Comparison of ENCODE assay signal across 14 cellular contexts in genomic region chr1:26996024-26996423, GRCh38. TPM values are rescaled to one million over a fixed set of nuclear protein-coding genes. Genes with fewer than 3 reads are reported as not detected.
DNase-seq lines count a peak whose midpoint lies in the region; TF ChIP-seq lines count a peak whose summit lies in the region.
"Had no signal": no experiment of that assay in that cellular context is flagged by ENCODE, and none has a peak within 500 bp of the region (broad histone marks: within the 10 kb centered on the region; RNA-seq: fewer than 3 reads in every experiment).

No MANE protein-coding gene starts in this region.

- H3K9ac ChIP-seq in HUES6 (ENCODE audit: low read length) (peak overlapping the region; percentile 12), endodermal cell (ENCODE audit: extremely low read depth, low read length, poor library complexity, severe bottlenecking) (no peak overlapping the region)

- WGBS in endodermal cell (ENCODE audit: insufficient coverage in 1 of 2, insufficient read length in 1 of 2), 2 experiments: 82 to 100% methylated on average over 1 of the region's 1 CpG

- H3K4me1 Mint-ChIP-seq in endodermal cell: peaks cover 55% of the 10 kb centered on the region
- peaks cover 64% of the 10 kb centered on the region for H3K4me1 Mint-ChIP-seq in nephron progenitor cell

- H3K27me3 Mint-ChIP-seq in endodermal cell (ENCODE audit: insufficient read depth) (peaks cover 9% of the 10 kb centered on the region), nephron progenitor cell (ENCODE audit: low read depth, poor library complexity) (peaks cover 60% of the 10 kb centered on the region)

- H3K27ac Mint-ChIP-seq in endodermal cell (no peak overlapping the region), nephron progenitor cell (no peak overlapping the region)
- H3K27ac Mint-ChIP-seq: activated naive CD8-positive, alpha-beta T cell treated with anti-CD3 and anti-CD28 coated beads, Interleukin-2, amount 50 U/mL, for 24 hours; naive thymus-derived CD4-positive, alpha-beta T cell had no signal

- no peaks in the 10 kb centered on the region for H3K9me3 ChIP-seq in HUES6 (ENCODE audit: control insufficient read depth, insufficient read depth, low read depth, low read length)
- no peaks in the 10 kb centered on the region for H3K9me3 ChIP-seq in endodermal cell (ENCODE audit: control insufficient read depth, low read length)

- CTCF ChIA-PET in BJ (lab: Yijun Ruan, JAX): interaction anchor here (0.6 to 9.9 kb wide), 13 partner anchors 12 to 300 kb away, joined by 3 to 109 read pairs (median 6); no protein-coding TSS in a partner anchor

- TF ChIP-seq CTCF in BJ (IDR thresholded peaks at IDR 0.05; ENCODE audit: insufficient read depth, low read depth, low read length): no peak
- no peak for TF ChIP-seq CTCF in endodermal cell (conservative IDR thresholded peaks at IDR 0.05)
- no peak for TF ChIP-seq CTCF in nephron progenitor cell (IDR thresholded peaks at IDR 0.05)

- H3K9me3 Mint-ChIP-seq in endodermal cell (no peaks in the 10 kb centered on the region), nephron progenitor cell (no peaks in the 10 kb centered on the region)
- H3K9me3 Mint-ChIP-seq: activated naive CD8-positive, alpha-beta T cell treated with anti-CD3 and anti-CD28 coated beads, Interleukin-2, amount 50 U/mL, for 24 hours had no signal

- H3K36me3 Mint-ChIP-seq in endodermal cell (ENCODE audit: low read depth) (peaks cover 8% of the 10 kb centered on the region), nephron progenitor cell (ENCODE audit: low read depth) (no peaks in the 10 kb centered on the region)
- H3K36me3 Mint-ChIP-seq: naive thymus-derived CD4-positive, alpha-beta T cell had no signal

- H3K27ac ChIP-seq in HUES6 (ENCODE audit: low read depth, low read length) (no peak overlapping the region), endodermal cell (ENCODE audit: low read depth, low read length) (no peak overlapping the region), caudate nucleus (ENCODE audit: low read depth, low read length) (no peak overlapping the region)
- H3K27ac ChIP-seq: SK-N-MC had no signal

- H3K4me3 Mint-ChIP-seq in endodermal cell (peak overlapping the region; percentile 75), nephron progenitor cell (peak overlapping the region; percentile 79)

- H3K4me1 ChIP-seq in HUES6 (ENCODE audit: control insufficient read depth, insufficient read depth, low read length): peaks cover 70% of the 10 kb centered on the region
- peaks cover 15% of the 10 kb centered on the region for H3K4me1 ChIP-seq in endodermal cell (ENCODE audit: control insufficient read depth, insufficient read depth, low read length)

- POLR2A ChIA-PET in BJ (lab: Charles Lee): interaction anchor here (0.6 to 0.8 kb wide), 2 partner anchors 32 to 87 kb away, joined by 3 to 4 read pairs; no protein-coding TSS in a partner anchor

- H3K27me3 ChIP-seq in BJ (ENCODE audit: control insufficient read depth, insufficient read depth, low read length) (no peaks in the 10 kb centered on the region), HUES6 (ENCODE audit: control insufficient read depth, insufficient read depth, low read length) (peaks cover 18% of the 10 kb centered on the region; the same call in 1 of the 2 replicates), endodermal cell (ENCODE audit: control insufficient read depth, insufficient read depth, low read length, poor library complexity, severe bottlenecking) (no peaks in the 10 kb centered on the region)

- DNase-seq in BJ (ENCODE audit: low read depth) (no peak), endodermal cell (peak; percentile 53), nephron progenitor cell (no peak), hippocampal formation (lab: John Stamatoyannopoulos, UW) (no peak), inferior parietal cortex (ENCODE audit: extremely low spot score) (no peak), caudate nucleus (lab: John Stamatoyannopoulos, UW) (no peak), NCI-H526 treated with DMSO at 0.1 percent for 48 hours (lab: John Stamatoyannopoulos, UW) (no peak)
- DNase-seq: activated CD4-positive, alpha-beta T cell treated with anti-CD3 and anti-CD28 coated beads, Interleukin-2, amount 50 U/mL, for 4 hours; activated naive CD8-positive, alpha-beta T cell treated with anti-CD3 and anti-CD28 coated beads, Interleukin-2, amount 50 U/mL, for 24 hours; naive thymus-derived CD4-positive, alpha-beta T cell had no signal

- peak overlapping the region; percentile 70 for H3K4me3 ChIP-seq in BJ (ENCODE audit: low read depth, low read length)
- H3K4me3 ChIP-seq in HUES6 (ENCODE audit: low read depth, low read length): peak overlapping the region; percentile 86
- H3K4me3 ChIP-seq in endodermal cell (ENCODE audit: low read length): peak overlapping the region; percentile 86
- H3K4me3 ChIP-seq: SK-N-MC had no signal

- H3K36me3 ChIP-seq in BJ (ENCODE audit: control insufficient read depth, insufficient read depth, low read length) (peaks cover 3% of the 10 kb centered on the region), HUES6 (ENCODE audit: control insufficient read depth, insufficient read depth, low read length) (peaks cover 14% of the 10 kb centered on the region), endodermal cell (ENCODE audit: control insufficient read depth, insufficient read depth, low read length) (no peaks in the 10 kb centered on the region)

RNA-seq across cellular contexts. Expression of gene TRNP1, which starts 2.5 kb away (rescaled TPM):
- 68.9 and 75.4 TPM in 2 replicates for polyA plus RNA-seq in BJ (2011; rRNA removed)
- polyA minus RNA-seq in BJ (2011; rRNA and poly(A)+ RNA removed): 20.7 and 33.8 TPM in 2 replicates
- total RNA-seq in endodermal cell: 10 to 100 TPM; 14.3 to 21.2 TPM
- 9.0 TPM for polyA plus RNA-seq in endodermal cell (2013, experiment 1 of 2)
- polyA plus RNA-seq in endodermal cell (2013, experiment 2 of 2): 8.0 TPM
- polyA plus RNA-seq: naive thymus-derived CD4-positive, alpha-beta T cell had no signal

RNA-seq across cellular contexts. Expression of gene TENT5B, which starts 16.6 kb away (rescaled TPM):
- 1.7 and 3.9 TPM in 2 replicates for polyA plus RNA-seq in BJ (2011; rRNA removed)
- polyA minus RNA-seq in BJ (2011; rRNA and poly(A)+ RNA removed): 4.0 and 4.2 TPM in 2 replicates
- total RNA-seq in endodermal cell: 10 to 100 TPM in 1 of 2 donors, 1 to 10 TPM in 1; 9.4 to 19.0 TPM
- 8.7 TPM for polyA plus RNA-seq in endodermal cell (2013, experiment 1 of 2)
- 7.7 TPM for polyA plus RNA-seq in endodermal cell (2013, experiment 2 of 2)
- polyA plus RNA-seq: naive thymus-derived CD4-positive, alpha-beta T cell had no signal

RNA-seq across cellular contexts. Expression of gene KDF1, which starts 35.8 kb away (rescaled TPM):
- polyA plus RNA-seq in BJ (2011; rRNA removed): 0.04 TPM in 1 of 2 replicates, not detected in the other
- polyA minus RNA-seq in BJ (2011; rRNA and poly(A)+ RNA removed): not detected in 2 replicates
- total RNA-seq in endodermal cell: 10 to 100 TPM; 17.2 to 22.7 TPM
- 3.1 TPM for polyA plus RNA-seq in endodermal cell (2013, experiment 1 of 2)
- polyA plus RNA-seq in endodermal cell (2013, experiment 2 of 2): 2.4 TPM
- total RNA-seq: glomerular endothelial cell, subcutaneous adipose tissue had no signal
